In genomic region chr6:83872386-83873118, GRCh38 we compare ENCODE assay signal across 1 cellular context.
TF ChIP-seq lines count a peak whose summit lies in the region.

No MANE protein-coding gene starts in this region.

TF ChIP-seq in K562, 482 proteins besides CTCF, POLR2A, EP300 and RAD21 (continued from another document):
- TF ChIP-seq, protein P1, sequence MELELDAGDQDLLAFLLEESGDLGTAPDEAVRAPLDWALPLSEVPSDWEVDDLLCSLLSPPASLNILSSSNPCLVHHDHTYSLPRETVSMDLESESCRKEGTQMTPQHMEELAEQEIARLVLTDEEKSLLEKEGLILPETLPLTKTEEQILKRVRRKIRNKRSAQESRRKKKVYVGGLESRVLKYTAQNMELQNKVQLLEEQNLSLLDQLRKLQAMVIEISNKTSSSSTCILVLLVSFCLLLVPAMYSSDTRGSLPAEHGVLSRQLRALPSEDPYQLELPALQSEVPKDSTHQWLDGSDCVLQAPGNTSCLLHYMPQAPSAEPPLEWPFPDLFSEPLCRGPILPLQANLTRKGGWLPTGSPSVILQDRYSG (tag; conservative IDR thresholded peaks at IDR 0.05; ENCODE audit: low read depth) = no peak
- no peak for TF ChIP-seq MBD2 (IDR thresholded peaks at IDR 0.05; ENCODE audit: borderline replicate concordance, low read depth)
- TF ChIP-seq MECOM (CRISPR knock-in tag; IDR thresholded peaks at IDR 0.05) = no peak
- no peak for TF ChIP-seq GABPA (tag; conservative IDR thresholded peaks at IDR 0.05; ENCODE audit: low read depth)
- TF ChIP-seq, protein P2, sequence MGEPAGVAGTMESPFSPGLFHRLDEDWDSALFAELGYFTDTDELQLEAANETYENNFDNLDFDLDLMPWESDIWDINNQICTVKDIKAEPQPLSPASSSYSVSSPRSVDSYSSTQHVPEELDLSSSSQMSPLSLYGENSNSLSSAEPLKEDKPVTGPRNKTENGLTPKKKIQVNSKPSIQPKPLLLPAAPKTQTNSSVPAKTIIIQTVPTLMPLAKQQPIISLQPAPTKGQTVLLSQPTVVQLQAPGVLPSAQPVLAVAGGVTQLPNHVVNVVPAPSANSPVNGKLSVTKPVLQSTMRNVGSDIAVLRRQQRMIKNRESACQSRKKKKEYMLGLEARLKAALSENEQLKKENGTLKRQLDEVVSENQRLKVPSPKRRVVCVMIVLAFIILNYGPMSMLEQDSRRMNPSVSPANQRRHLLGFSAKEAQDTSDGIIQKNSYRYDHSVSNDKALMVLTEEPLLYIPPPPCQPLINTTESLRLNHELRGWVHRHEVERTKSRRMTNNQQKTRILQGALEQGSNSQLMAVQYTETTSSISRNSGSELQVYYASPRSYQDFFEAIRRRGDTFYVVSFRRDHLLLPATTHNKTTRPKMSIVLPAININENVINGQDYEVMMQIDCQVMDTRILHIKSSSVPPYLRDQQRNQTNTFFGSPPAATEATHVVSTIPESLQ (CRISPR knock-in tag; IDR thresholded peaks at IDR 0.05) = no peak
- TF ChIP-seq, protein P3, sequence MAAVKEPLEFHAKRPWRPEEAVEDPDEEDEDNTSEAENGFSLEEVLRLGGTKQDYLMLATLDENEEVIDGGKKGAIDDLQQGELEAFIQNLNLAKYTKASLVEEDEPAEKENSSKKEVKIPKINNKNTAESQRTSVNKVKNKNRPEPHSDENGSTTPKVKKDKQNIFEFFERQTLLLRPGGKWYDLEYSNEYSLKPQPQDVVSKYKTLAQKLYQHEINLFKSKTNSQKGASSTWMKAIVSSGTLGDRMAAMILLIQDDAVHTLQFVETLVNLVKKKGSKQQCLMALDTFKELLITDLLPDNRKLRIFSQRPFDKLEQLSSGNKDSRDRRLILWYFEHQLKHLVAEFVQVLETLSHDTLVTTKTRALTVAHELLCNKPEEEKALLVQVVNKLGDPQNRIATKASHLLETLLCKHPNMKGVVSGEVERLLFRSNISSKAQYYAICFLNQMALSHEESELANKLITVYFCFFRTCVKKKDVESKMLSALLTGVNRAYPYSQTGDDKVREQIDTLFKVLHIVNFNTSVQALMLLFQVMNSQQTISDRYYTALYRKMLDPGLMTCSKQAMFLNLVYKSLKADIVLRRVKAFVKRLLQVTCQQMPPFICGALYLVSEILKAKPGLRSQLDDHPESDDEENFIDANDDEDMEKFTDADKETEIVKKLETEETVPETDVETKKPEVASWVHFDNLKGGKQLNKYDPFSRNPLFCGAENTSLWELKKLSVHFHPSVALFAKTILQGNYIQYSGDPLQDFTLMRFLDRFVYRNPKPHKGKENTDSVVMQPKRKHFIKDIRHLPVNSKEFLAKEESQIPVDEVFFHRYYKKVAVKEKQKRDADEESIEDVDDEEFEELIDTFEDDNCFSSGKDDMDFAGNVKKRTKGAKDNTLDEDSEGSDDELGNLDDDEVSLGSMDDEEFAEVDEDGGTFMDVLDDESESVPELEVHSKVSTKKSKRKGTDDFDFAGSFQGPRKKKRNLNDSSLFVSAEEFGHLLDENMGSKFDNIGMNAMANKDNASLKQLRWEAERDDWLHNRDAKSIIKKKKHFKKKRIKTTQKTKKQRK (IDR thresholded peaks at IDR 0.05; ENCODE audit: borderline replicate concordance, low read depth, low read length) = no peak
- TF ChIP-seq EZH2 (IDR thresholded peaks at IDR 0.05; ENCODE audit: borderline replicate concordance, low read depth, low read length) = no peak
